ENCODE assay signal across 22 cellular contexts in the genomic region with DNA sequence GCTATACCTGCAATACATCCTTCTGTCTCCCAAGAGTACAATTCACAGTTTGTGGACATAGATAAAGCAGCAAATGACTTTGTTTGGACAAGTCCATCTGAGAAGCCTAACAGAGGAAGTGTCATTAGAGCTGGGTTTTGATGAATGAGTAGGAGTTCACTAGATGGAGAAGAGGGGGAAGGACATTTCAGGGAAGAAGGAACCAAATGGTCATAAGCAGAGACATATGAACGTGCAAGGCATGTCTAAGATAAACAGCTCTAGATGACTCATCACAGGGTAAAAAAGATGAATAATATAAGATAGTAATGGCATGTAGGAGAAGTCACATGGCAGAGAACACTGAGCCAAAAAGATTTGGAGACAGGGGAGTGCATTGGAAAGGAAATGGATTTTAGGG. TPM values are rescaled to one million over a fixed set of nuclear protein-coding genes. Genes with fewer than 3 reads are reported as not detected.
DNase-seq lines count a peak whose midpoint lies in the region; ATAC-seq, FAIRE-seq and TF ChIP-seq lines count a peak whose summit lies in the region.
"Had no signal": no experiment of that assay in that cellular context is flagged by ENCODE, and none has a peak within 500 bp of the region (broad histone marks: within the 10 kb centered on the region; RNA-seq: fewer than 3 reads in every experiment).

No MANE protein-coding gene starts in this region.

- H3K27me3 Mint-ChIP-seq in activated T-helper 2 cell treated with anti-CD3 and anti-CD28 coated beads, Interferon-gamma antibody, Interleukin-2, Interleukin-4, amounts not matched to agents 10 μg/mL and 5 μg/mL and 100 μg/mL, durations not matched to agents 14 hours and 24 hours and 36 hours (ENCODE audit: low read depth), result no peaks in the 10 kb centered on the region

- no peak overlapping the region for H3K4me3 Mint-ChIP-seq in activated T-helper 2 cell treated with anti-CD3 and anti-CD28 coated beads, Interferon-gamma antibody, Interleukin-2, Interleukin-4, amounts not matched to agents 10 μg/mL and 5 μg/mL and 100 μg/mL, durations not matched to agents 14 hours and 24 hours and 36 hours (ENCODE audit: low read depth)
- H3K4me3 Mint-ChIP-seq: endodermal cell; T-helper 1 cell treated with Interleukin-12 subunit alpha and Interleukin-12 subunit beta and Interleukin-4 antibody, amounts not matched to agents 30 μg/mL and 1 μg/mL, for 36 hours had no signal

- H3K4me3 ChIP-seq in BJ (ENCODE audit: low read depth, low read length) (no peak overlapping the region), K562 (no peak overlapping the region), keratinocyte (ENCODE audit: control insufficient read depth in 2 of 3, extremely low read depth in 1 of 3, insufficient read depth in 2 of 3, low read depth in 1 of 3, low read length in 3 of 3) (no peak overlapping the region)

- no peak overlapping the region for H2AFZ ChIP-seq in K562 (ENCODE audit: low read depth, low read length)
- H2AFZ ChIP-seq in keratinocyte (ENCODE audit: control insufficient read depth, low read length), result no peak overlapping the region
- H2AFZ ChIP-seq: parathyroid adenoma had no signal

- in situ Hi-C loops in K562 (cut with MboI), result no loop called here

- peaks cover 0 to 3% of the 10 kb centered on the region in 2 experiments; a peak in 3 of 5 replicates for H3K4me1 ChIP-seq in K562 (replicated peaks in 1 of 2; ENCODE audit: control insufficient read depth in 2 of 2, insufficient read depth in 2 of 2, low read length in 2 of 2)
- peaks cover 4% of the 10 kb centered on the region for H3K4me1 ChIP-seq in keratinocyte (ENCODE audit: control insufficient read depth, extremely low read depth, insufficient read depth, low read length)
- H3K4me1 ChIP-seq: parathyroid adenoma had no signal

- H3K27ac Mint-ChIP-seq in activated T-helper 2 cell treated with anti-CD3 and anti-CD28 coated beads, Interferon-gamma antibody, Interleukin-2, Interleukin-4, amounts not matched to agents 10 μg/mL and 5 μg/mL and 100 μg/mL, durations not matched to agents 14 hours and 24 hours and 36 hours, result no peak overlapping the region
- H3K27ac Mint-ChIP-seq: endodermal cell; T-helper 1 cell treated with Interleukin-12 subunit alpha and Interleukin-12 subunit beta and Interleukin-4 antibody, amounts not matched to agents 30 μg/mL and 1 μg/mL, for 36 hours had no signal

- H3K27ac ChIP-seq in K562 (ENCODE audit: extremely low read depth, low read depth, low read length) (no peak overlapping the region), keratinocyte (ENCODE audit: control insufficient read depth, insufficient read depth, low read length) (no peak overlapping the region)
- H3K27ac ChIP-seq: C4-2B, parathyroid adenoma had no signal

- H3K36me3 Mint-ChIP-seq in activated T-helper 2 cell treated with anti-CD3 and anti-CD28 coated beads, Interferon-gamma antibody, Interleukin-2, Interleukin-4, amounts not matched to agents 10 μg/mL and 5 μg/mL and 100 μg/mL, durations not matched to agents 14 hours and 24 hours and 36 hours (ENCODE audit: low read depth), result no peaks in the 10 kb centered on the region

- H3K79me2 ChIP-seq in K562 (ENCODE audit: control insufficient read depth, insufficient read depth, low read length), result no peaks in the 10 kb centered on the region
- H3K79me2 ChIP-seq in keratinocyte (ENCODE audit: control insufficient read depth, insufficient read depth, low read length), result no peaks in the 10 kb centered on the region
- H3K79me2 ChIP-seq: parathyroid adenoma had no signal

- dilution Hi-C loops in keratinocyte (cut with MboI; ENCODE audit: extremely low pct_ligation_motif_present, low sequenced_read_pairs), result no loop called here

- TF ChIP-seq CTCF in BJ (IDR thresholded peaks at IDR 0.05; ENCODE audit: insufficient read depth, low read depth, low read length), result no peak
- TF ChIP-seq CTCF in K562 (IDR thresholded peaks at IDR 0.05 in 2 of 3, conservative IDR thresholded peaks at IDR 0.05 in 1 of 3; ENCODE audit: insufficient read depth in 2 of 3, low read depth in 1 of 3, low read length in 3 of 3), result no peak
- TF ChIP-seq CTCF in keratinocyte (optimal IDR thresholded peaks at IDR 0.05 in 1 of 3, IDR thresholded peaks at IDR 0.05 in 1 of 3, conservative IDR thresholded peaks at IDR 0.05 in 1 of 3; ENCODE audit: extremely low read depth in 1 of 3, insufficient read depth in 2 of 3, low read length in 3 of 3), result no peak

- TF ChIP-seq POLR2A in K562 (conservative IDR thresholded peaks at IDR 0.05), result no peak

- TF ChIP-seq EP300 in K562 (IDR thresholded peaks at IDR 0.05; ENCODE audit: low read length), result no peak

- H3K4me1 Mint-ChIP-seq in activated T-helper 2 cell treated with anti-CD3 and anti-CD28 coated beads, Interferon-gamma antibody, Interleukin-2, Interleukin-4, amounts not matched to agents 10 μg/mL and 5 μg/mL and 100 μg/mL, durations not matched to agents 14 hours and 24 hours and 36 hours (ENCODE audit: low read depth), result no peaks in the 10 kb centered on the region
- H3K4me1 Mint-ChIP-seq: endodermal cell had no signal

- TF ChIP-seq RAD21 in K562 (CRISPR knock-in tag; conservative IDR thresholded peaks at IDR 0.05 in 1 of 2, IDR thresholded peaks at IDR 0.05 in 1 of 2), result no peak

- FAIRE-seq in HTR-8/SVneo (lab: Jason Lieb, UNC) (no peak), K562 (lab: Jason Lieb, UNC) (no peak), keratinocyte (lab: Jason Lieb, UNC) (peak; percentile 74)

- CTCF ChIA-PET in BJ (lab: Yijun Ruan, JAX), result no interaction called here
- CTCF ChIA-PET in K562 (lab: Yijun Ruan, JAX; ENCODE audit: low intra/inter-chr PET ratio), result no interaction called here

- no peak for ATAC-seq in K562
- ATAC-seq: Right ventricle myocardium inferior had no signal

- DNase-seq in BJ (ENCODE audit: low read depth) (peak; percentile 16), HTR-8/SVneo (ENCODE audit: insufficient read length, low spot score) (peak; percentile 26), K562 (ENCODE audit: extremely low read depth in 1 of 4, low spot score in 3 of 4) (peak in 2 of 4 experiments; percentile 15 to 16), keratinocyte (ENCODE audit: low read depth, low spot score) (no peak), NCI-H2081 (lab: John Stamatoyannopoulos, UW) (no peak), T1000 (lab: John Stamatoyannopoulos, UW) (no peak)
- no peak for DNase-seq in activated T-helper 2 cell treated with anti-CD3 and anti-CD28 coated beads, Interferon-gamma antibody, Interleukin-2, Interleukin-4, amounts not matched to agents 10 μg/mL and 5 μg/mL and 100 μg/mL, durations not matched to agents 14 hours and 24 hours and 36 hours (ENCODE audit: low spot score)
- DNase-seq: activated CD4-positive, CD25-positive, alpha-beta regulatory T cell; DMS79; endodermal cell; NCI-H1694 treated with DMSO at 0.1 percent for 48 hours; NCI-H345; NK-92 treated with Interleukin-12 subunit alpha and Interleukin-12 subunit beta, amount 100 ng/mL, for 24 hours; stimulated activated CD4-positive, alpha-beta T cell treated with anti-CD3 and anti-CD28 coated beads, Interleukin-2, amount 100 ng/mL, for 48 hours had no signal

- no peaks in the 10 kb centered on the region for H3K9me3 Mint-ChIP-seq in activated T-helper 2 cell treated with anti-CD3 and anti-CD28 coated beads, Interferon-gamma antibody, Interleukin-2, Interleukin-4, amounts not matched to agents 10 μg/mL and 5 μg/mL and 100 μg/mL, durations not matched to agents 14 hours and 24 hours and 36 hours
- H3K9me3 Mint-ChIP-seq: endodermal cell; T-helper 1 cell treated with Interleukin-12 subunit alpha and Interleukin-12 subunit beta and Interleukin-4 antibody, amounts not matched to agents 30 μg/mL and 1 μg/mL, for 36 hours had no signal

- 5% methylated on average over 1 of the region's 1 CpG for WGBS in K562 (ENCODE audit: insufficient coverage, low coverage, missing lambda C conversion rate)

- H3K9me3 ChIP-seq in K562 (replicated peaks; ENCODE audit: control insufficient read depth, insufficient read depth, low read depth, low read length) (no peaks in the 10 kb centered on the region), keratinocyte (ENCODE audit: control insufficient read depth, low read depth, low read length) (no peaks in the 10 kb centered on the region)

- H4K20me1 ChIP-seq in K562 (replicated peaks; ENCODE audit: control insufficient read depth, insufficient read depth, low read length) (peaks cover 2% of the 10 kb centered on the region; the same call in 1 of the 2 replicates), keratinocyte (ENCODE audit: control insufficient read depth, extremely low read depth, insufficient read depth, low read length) (no peaks in the 10 kb centered on the region)

- H3K9ac ChIP-seq in K562 (ENCODE audit: insufficient read depth in 1 of 2, low read depth in 2 of 2, low read length in 2 of 2) (no peak overlapping the region), keratinocyte (ENCODE audit: control insufficient read depth, extremely low read depth, insufficient read depth, low read length) (no peak overlapping the region)
- H3K9ac ChIP-seq: parathyroid adenoma had no signal

- H3K27me3 ChIP-seq in BJ (ENCODE audit: control insufficient read depth, insufficient read depth, low read length) (no peaks in the 10 kb centered on the region), K562 (ENCODE audit: control insufficient read depth in 2 of 2, insufficient read depth in 2 of 2, low read length in 2 of 2) (no peaks in the 10 kb centered on the region; a peak in 1 of 5 replicates), keratinocyte (ENCODE audit: control insufficient read depth, extremely low read depth, insufficient read depth, low read length) (no peaks in the 10 kb centered on the region)

- intact Hi-C loops in K562 (cut with micrococcal nuclease), result no loop called here
- intact Hi-C loops in activated T-helper 2 cell treated with anti-CD3 and anti-CD28 coated beads, Interferon-gamma antibody, Interleukin-2, Interleukin-4, amounts not matched to agents 10 μg/mL and 5 μg/mL and 100 μg/mL, durations not matched to agents 14 hours and 24 hours and 36 hours (cut with micrococcal nuclease), result no loop called here

- H3K4me2 ChIP-seq in K562 (ENCODE audit: insufficient read depth, low read length) (peak overlapping the region; percentile 7; the same call in 1 of the 2 replicates), keratinocyte (ENCODE audit: control insufficient read depth, extremely low read depth, insufficient read depth, low read depth, low read length) (no peak overlapping the region)

- no TSS peak for BruUV-seq in K562 (replicated peaks; lab: Mats Ljungman, UMichigan)

- H3K9me1 ChIP-seq in K562 (ENCODE audit: control insufficient read depth, insufficient read depth, low read length) (no peaks in the 10 kb centered on the region), keratinocyte (ENCODE audit: control insufficient read depth, extremely low read depth, insufficient read depth, low read length) (no peaks in the 10 kb centered on the region)

- POLR2A ChIA-PET in BJ (lab: Charles Lee), result no interaction called here
- POLR2A ChIA-PET in K562 (lab: Yijun Ruan, JAX), result interaction anchor here (0.8 to 0.9 kb wide), 2 partner anchors 8 to 231 kb away, joined by 3 to 4 read pairs; no protein-coding TSS in a partner anchor

- H3K36me3 ChIP-seq in BJ (ENCODE audit: control insufficient read depth, insufficient read depth, low read length) (no peaks in the 10 kb centered on the region), K562 (ENCODE audit: control insufficient read depth, insufficient read depth, low read length) (no peaks in the 10 kb centered on the region), keratinocyte (ENCODE audit: control insufficient read depth in 2 of 2, extremely low read depth in 1 of 2, insufficient read depth in 2 of 2, low read length in 2 of 2) (no peaks in the 10 kb centered on the region)

RNA-seq across cellular contexts. Expression of a gene that starts 54.5 kb away (rescaled TPM):
- polyA plus RNA-seq in BJ (2011; rRNA removed), result not detected in 2 replicates
- polyA minus RNA-seq in BJ (2011; rRNA and poly(A)+ RNA removed), result not detected in 2 replicates
- total RNA-seq in K562 (2011; cell fraction: chromatin; rRNA removed; ENCODE audit: low replicate concordance), result not detected in 2 replicates
- not detected in 2 replicates for total RNA-seq in K562 (2011; cell fraction: nucleolus; rRNA removed)
- total RNA-seq in K562 (2011; cell fraction: nucleoplasm; rRNA removed), result not detected in 2 replicates
- total RNA-seq in K562 (2014; rRNA removed), result not detected in 2 replicates
- total RNA-seq in K562 (2014; rRNA removed; fragmentation: Illumina TruSeq; extraction: Trizol), result not detected in 2 replicates
- total RNA-seq in K562 (2015; rRNA removed; fragmentation: Illumina TruSeq; extraction: Trizol), result not detected in 2 replicates
- not detected in 2 replicates for total RNA-seq in K562 (2021)
- not detected in 2 replicates for polyA plus RNA-seq in K562 (2011; rRNA removed)
- polyA plus RNA-seq in K562 (2011; cell fraction: cytosol; rRNA removed), result not detected in 2 replicates
- polyA plus RNA-seq in K562 (2011; cell fraction: nucleus; rRNA removed), result not detected in 2 replicates
- not detected in 2 replicates for polyA plus RNA-seq in K562 (2012)
- polyA plus RNA-seq in K562 (2014; fragmentation: Illumina TruSeq; extraction: Trizol), result not detected in 2 replicates
- not detected for polyA plus RNA-seq in K562 (2014; fragmentation: Nextera tagmentation; extraction: Ambion mirVana)
- polyA plus RNA-seq in K562 (2014; rRNA removed), result not detected in 2 replicates
- not detected in 2 replicates for polyA minus RNA-seq in K562 (2011; rRNA and poly(A)+ RNA removed)
- not detected in 2 replicates for polyA minus RNA-seq in K562 (2011; cell fraction: cytosol; rRNA and poly(A)+ RNA removed)
- not detected in 2 replicates for polyA minus RNA-seq in K562 (2011; cell fraction: nucleus; rRNA and poly(A)+ RNA removed)
- not detected in 3 replicates for polyA plus RNA-seq in keratinocyte
- polyA plus RNA-seq in keratinocyte (2011; ENCODE audit: low read depth), result not detected
- not detected in 2 replicates for polyA plus RNA-seq in keratinocyte (2011; cell fraction: cytosol; rRNA removed)
- polyA plus RNA-seq in keratinocyte (2011; cell fraction: nucleus; rRNA removed), result not detected in 2 replicates
- not detected in 2 replicates for polyA plus RNA-seq in keratinocyte (2012; ENCODE audit: low replicate concordance)
- polyA minus RNA-seq in keratinocyte, result not detected in 3 replicates
- not detected for polyA minus RNA-seq in keratinocyte (2011; cell fraction: cytosol; rRNA and poly(A)+ RNA removed)
- polyA minus RNA-seq in keratinocyte (2011; cell fraction: nucleus; rRNA and poly(A)+ RNA removed), result not detected in 2 replicates
- total RNA-seq in activated T-helper 2 cell treated with anti-CD3 and anti-CD28 coated beads, Interferon-gamma antibody, Interleukin-2, Interleukin-4, amounts not matched to agents 10 μg/mL and 5 μg/mL and 100 μg/mL, durations not matched to agents 14 hours and 24 hours and 36 hours, result not detected in 2 replicates
- total RNA-seq: chondrocyte, endodermal cell, liver, myocyte, Right ventricle myocardium inferior had no signal
- polyA plus RNA-seq: adipose tissue, liver had no signal

Comparison
In these comparisons a context has a peak if more than half of its experiments do, and no peak if none do; other contexts are left out.
1. DNase-seq: peak in BJ (single experiment) and HTR-8/SVneo (single experiment); none in keratinocyte (single experiment), NCI-H2081 (0 of 2), T1000 (single experiment) and activated T-helper 2 cell treated with anti-CD3 and anti-CD28 coated beads, Interferon-gamma antibody, Interleukin-2, Interleukin-4, amounts not matched to agents 10 μg/mL and 5 μg/mL and 100 μg/mL, durations not matched to agents 14 hours and 24 hours and 36 hours (single experiment).